In the genomic region with DNA sequence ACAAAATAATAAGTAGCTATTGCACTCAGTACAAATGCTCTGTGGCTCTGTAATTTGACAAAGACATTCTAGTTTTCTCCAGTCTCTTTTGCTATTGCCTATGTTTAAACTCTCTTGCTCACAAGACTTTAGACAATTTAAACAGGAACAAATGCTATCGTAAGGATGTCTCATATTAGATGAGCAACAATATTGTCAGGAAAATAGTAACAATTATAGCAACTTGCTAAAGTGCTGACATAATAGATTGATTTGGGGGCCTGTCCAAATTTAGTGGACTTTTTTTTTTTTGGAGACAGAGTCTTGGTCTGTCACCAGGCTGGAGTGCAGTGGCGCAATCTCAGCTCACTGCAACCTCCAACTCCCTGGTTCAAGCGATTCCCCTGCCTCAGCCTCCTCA, we compare ENCODE assay signal across 1 cellular context.
TF ChIP-seq lines count a peak whose summit lies in the region.

No MANE protein-coding gene starts in this region.

TF ChIP-seq in K562, 482 proteins besides CTCF, POLR2A, EP300 and RAD21 (continued from another document):
- TF ChIP-seq, protein P1, sequence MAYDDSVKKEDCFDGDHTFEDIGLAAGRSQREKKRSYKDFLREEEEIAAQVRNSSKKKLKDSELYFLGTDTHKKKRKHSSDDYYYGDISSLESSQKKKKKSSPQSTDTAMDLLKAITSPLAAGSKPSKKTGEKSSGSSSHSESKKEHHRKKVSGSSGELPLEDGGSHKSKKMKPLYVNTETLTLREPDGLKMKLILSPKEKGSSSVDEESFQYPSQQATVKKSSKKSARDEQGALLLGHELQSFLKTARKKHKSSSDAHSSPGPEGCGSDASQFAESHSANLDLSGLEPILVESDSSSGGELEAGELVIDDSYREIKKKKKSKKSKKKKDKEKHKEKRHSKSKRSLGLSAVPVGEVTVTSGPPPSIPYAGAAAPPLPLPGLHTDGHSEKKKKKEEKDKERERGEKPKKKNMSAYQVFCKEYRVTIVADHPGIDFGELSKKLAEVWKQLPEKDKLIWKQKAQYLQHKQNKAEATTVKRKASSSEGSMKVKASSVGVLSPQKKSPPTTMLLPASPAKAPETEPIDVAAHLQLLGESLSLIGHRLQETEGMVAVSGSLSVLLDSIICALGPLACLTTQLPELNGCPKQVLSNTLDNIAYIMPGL (CRISPR knock-in tag; IDR thresholded peaks at IDR 0.05) = no peak
- TF ChIP-seq ZNF143 (CRISPR knock-in tag; IDR thresholded peaks at IDR 0.05) (no peak), ZNF316 (IDR thresholded peaks at IDR 0.05) (peak; percentile 57), MCM7 (IDR thresholded peaks at IDR 0.05) (no peak)
- TF ChIP-seq, protein P2, sequence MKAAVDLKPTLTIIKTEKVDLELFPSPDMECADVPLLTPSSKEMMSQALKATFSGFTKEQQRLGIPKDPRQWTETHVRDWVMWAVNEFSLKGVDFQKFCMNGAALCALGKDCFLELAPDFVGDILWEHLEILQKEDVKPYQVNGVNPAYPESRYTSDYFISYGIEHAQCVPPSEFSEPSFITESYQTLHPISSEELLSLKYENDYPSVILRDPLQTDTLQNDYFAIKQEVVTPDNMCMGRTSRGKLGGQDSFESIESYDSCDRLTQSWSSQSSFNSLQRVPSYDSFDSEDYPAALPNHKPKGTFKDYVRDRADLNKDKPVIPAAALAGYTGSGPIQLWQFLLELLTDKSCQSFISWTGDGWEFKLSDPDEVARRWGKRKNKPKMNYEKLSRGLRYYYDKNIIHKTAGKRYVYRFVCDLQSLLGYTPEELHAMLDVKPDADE (conservative IDR thresholded peaks at IDR 0.05; ENCODE audit: control insufficient read depth, low read depth, low read length) = no peak
TF ChIP-seq in K562: peak in this region for 2.
